1 cellular context compared by ENCODE assay signal in the genomic region with DNA sequence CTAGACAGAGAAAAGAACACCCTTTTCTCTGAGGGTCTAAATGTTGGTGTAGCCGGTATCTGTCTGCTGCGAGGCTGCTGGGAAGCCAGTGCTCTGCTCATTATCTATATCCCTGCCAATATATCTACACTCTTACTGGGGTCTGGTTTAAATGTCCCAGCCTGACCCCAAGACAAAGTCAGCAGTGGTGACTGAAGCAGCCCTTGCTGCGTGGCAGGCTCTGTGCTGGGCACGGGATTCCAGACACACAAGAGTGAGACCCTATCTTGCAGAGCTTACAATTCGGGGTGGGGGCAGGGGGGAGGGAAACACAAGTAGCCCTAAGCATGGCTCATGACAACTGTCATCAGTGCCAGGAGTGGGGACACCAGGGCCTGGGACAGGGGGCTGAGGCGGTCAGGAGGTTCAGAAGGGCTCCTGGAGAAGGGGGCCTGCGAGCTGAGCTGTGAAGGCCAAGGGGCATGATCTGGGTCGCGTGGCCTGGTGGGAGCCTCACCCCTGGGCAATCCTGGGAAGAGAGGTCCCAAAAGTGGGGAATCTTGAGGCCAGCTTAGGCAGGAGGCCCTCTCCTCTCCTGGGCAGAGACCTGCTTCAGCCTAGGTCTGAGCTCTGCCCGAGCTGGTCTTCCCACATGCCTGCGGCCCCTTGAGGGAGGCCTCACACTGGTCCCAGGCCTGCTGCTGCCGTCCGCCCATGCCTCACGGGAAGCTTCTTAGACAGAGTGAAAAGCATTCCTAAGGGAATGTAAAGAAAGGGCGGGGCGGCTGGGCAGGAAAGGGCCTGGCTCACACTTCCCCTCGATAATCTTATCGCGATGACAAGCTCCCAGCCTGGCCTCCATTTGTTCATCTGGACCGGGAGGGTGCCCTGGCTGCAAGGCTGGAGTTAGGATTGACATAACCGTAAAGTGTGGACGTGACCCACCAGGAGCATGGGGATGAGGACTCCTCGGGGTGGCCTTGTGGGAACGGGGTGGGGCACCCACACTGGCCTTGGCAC.
TF ChIP-seq lines count a peak whose summit lies in the region.

No MANE protein-coding gene starts in this region.

TF ChIP-seq in endothelial cell of umbilical vein, 7 proteins besides CTCF, POLR2A, EP300 and RAD21:
- TF ChIP-seq GATA2 (IDR thresholded peaks at IDR 0.05; ENCODE audit: insufficient read depth, insufficient read length, low read depth, low read length), result peak; percentile 68
- TF ChIP-seq MYC (IDR thresholded peaks at IDR 0.05; ENCODE audit: low read depth, low read length), result no peak
- TF ChIP-seq POLR2AphosphoS5 (IDR thresholded peaks at IDR 0.05; ENCODE audit: insufficient read depth, low read depth, low read length), result peak; percentile 71
